Comparison of ENCODE assay signal across 15 cellular contexts in genomic region chr1:231021540-231022031, GRCh38. TPM values are rescaled to one million over a fixed set of nuclear protein-coding genes. Genes with fewer than 3 reads are reported as not detected.
DNase-seq lines count a peak whose midpoint lies in the region; TF ChIP-seq lines count a peak whose summit lies in the region.
"Had no signal": no experiment of that assay in that cellular context is flagged by ENCODE, and none has a peak within 500 bp of the region (broad histone marks: within the 10 kb centered on the region; RNA-seq: fewer than 3 reads in every experiment).

No MANE protein-coding gene starts in this region.

- H3K36me3 ChIP-seq in mammary epithelial cell (ENCODE audit: insufficient read depth, low read length): no peaks in the 10 kb centered on the region

- H2AFZ ChIP-seq in mammary epithelial cell (ENCODE audit: low read depth, low read length): no peak overlapping the region

- dilution Hi-C loops in mammary epithelial cell (cut with HindIII; ENCODE audit: low sequenced_read_pairs): no loop called here

- peaks cover 41% of the 10 kb centered on the region for H3K4me1 Mint-ChIP-seq in endothelial cell (ENCODE audit: unreplicated experiment)

- in situ Hi-C loops in mammary epithelial cell (cut with MboI; ENCODE audit: low sequenced_read_pairs in 2 of 2): no loop called here

- no peak overlapping the region for H3K27ac ChIP-seq in mammary epithelial cell (ENCODE audit: insufficient read depth, low read depth, low read length)

- TF ChIP-seq CTCF in endothelial cell (IDR thresholded peaks at IDR 0.05; ENCODE audit: unreplicated experiment): no peak
- no peak for TF ChIP-seq CTCF in mammary epithelial cell (conservative IDR thresholded peaks at IDR 0.05 in 1 of 2, IDR thresholded peaks at IDR 0.05 in 1 of 2; ENCODE audit: extremely low read depth in 1 of 2, insufficient read depth in 1 of 2, low read depth in 1 of 2, low read length in 2 of 2)

- no peak overlapping the region for H3K4me2 ChIP-seq in mammary epithelial cell (ENCODE audit: insufficient read depth, low read depth, low read length)

- peaks cover 14% of the 10 kb centered on the region for H3K4me1 ChIP-seq in mammary epithelial cell (ENCODE audit: insufficient read depth, low read length)
- H3K4me1 ChIP-seq: Caco-2 had no signal

- no peaks in the 10 kb centered on the region for H3K27me3 ChIP-seq in mammary epithelial cell (ENCODE audit: insufficient read depth, low read length)

- H3K4me3 ChIP-seq in skeletal muscle cell (ENCODE audit: low read depth, low read length) (no peak overlapping the region), mammary epithelial cell (replicated peaks in 1 of 3; ENCODE audit: insufficient read depth in 1 of 3, low read depth in 2 of 3, low read length in 3 of 3) (no peak overlapping the region)

- WGBS in mammary epithelial cell (ENCODE audit: low coverage, missing lambda C conversion rate): 94% methylated on average over 11 of the region's 12 CpGs

- no TSS peak for BruUV-seq in mammary epithelial cell (replicated peaks; lab: Mats Ljungman, UMichigan)

- no peaks in the 10 kb centered on the region for H3K9me3 Mint-ChIP-seq in endothelial cell (ENCODE audit: unreplicated experiment)
- H3K9me3 Mint-ChIP-seq: activated CD4-positive, alpha-beta T cell treated with anti-CD3 and anti-CD28 coated beads, Interleukin-2, amount 10 ng/mL, durations not matched to agents 24 days and 14 days; stimulated activated naive B cell treated with anti-CD40 and anti-IgM and Interleukin-4, amounts not matched to agents 10 μg/mL and 1 μg/mL and 100 μg/mL, for 72 hours had no signal

- H3K9ac ChIP-seq in mammary epithelial cell (ENCODE audit: insufficient read depth, low read length): no peak overlapping the region

- H4K20me1 ChIP-seq in mammary epithelial cell (ENCODE audit: insufficient read depth, low read length): no peaks in the 10 kb centered on the region

- no peaks in the 10 kb centered on the region for H3K79me2 ChIP-seq in mammary epithelial cell (ENCODE audit: insufficient read depth, low read length)

- H3K9me3 ChIP-seq in mammary epithelial cell (replicated peaks; ENCODE audit: insufficient read depth, low read length): no peaks in the 10 kb centered on the region
- H3K9me3 ChIP-seq: Caco-2 had no signal

- H3K4me3 Mint-ChIP-seq in endothelial cell (ENCODE audit: unreplicated experiment): peak overlapping the region; percentile 23
- H3K4me3 Mint-ChIP-seq: stimulated activated naive B cell treated with anti-CD40 and anti-IgM and Interleukin-4, amounts not matched to agents 10 μg/mL and 1 μg/mL and 100 μg/mL, for 72 hours had no signal

- CTCF ChIA-PET in mammary epithelial cell (lab: Charles Lee; ENCODE audit: low non-redundant PET): no interaction called here

- H3K27ac Mint-ChIP-seq in endothelial cell (ENCODE audit: unreplicated experiment): no peak overlapping the region
- H3K27ac Mint-ChIP-seq: activated CD4-positive, alpha-beta T cell treated with anti-CD3 and anti-CD28 coated beads, Interleukin-2, amount 10 ng/mL, durations not matched to agents 24 days and 14 days; stimulated activated naive B cell treated with anti-CD40 and anti-IgM and Interleukin-4, amounts not matched to agents 10 μg/mL and 1 μg/mL and 100 μg/mL, for 72 hours had no signal

- DNase-seq in HT1080 (ENCODE audit: low read depth) (peak; percentile 24), NOMO-1 treated with dmso at 0.1 percent for 144 hours (lab: John Stamatoyannopoulos, UW; ENCODE audit: unreplicated experiment) (peak; percentile 35), endothelial cell (ENCODE audit: low spot score) (no peak), skeletal muscle cell (ENCODE audit: low read depth) (peak; percentile 36), NCI-H2081 treated with DMSO at 0.1 percent for 48 hours (lab: John Stamatoyannopoulos, UW) (no peak), mammary epithelial cell (no peak)
- no peak for DNase-seq in activated CD4-positive, alpha-beta T cell treated with anti-CD3 and anti-CD28 coated beads, Interleukin-2, amount 50 U/mL, for 1 hour
- DNase-seq: activated CD4-positive, alpha-beta T cell treated with anti-CD3 and anti-CD28 coated beads, Interleukin-2, amount 10 ng/mL, durations not matched to agents 24 days and 14 days; activated CD8-positive, alpha-beta memory T cell treated with anti-CD3 and anti-CD28 coated beads, Interleukin-2, amount 50 U/mL, for 4 hours; activated effector memory CD4-positive, alpha-beta T cell treated with Interleukin-2 at 50 U/mL for 16 hours; Caco-2; erythroblast; NCI-H1930; NK-92 treated with Interleukin-12 subunit alpha and Interleukin-12 subunit beta, amount 100 ng/mL, for 24 hours; stimulated activated naive B cell treated with anti-CD40 and anti-IgM and Interleukin-4, amounts not matched to agents 10 μg/mL and 1 μg/mL and 100 μg/mL, for 72 hours had no signal

- intact Hi-C loops in mammary epithelial cell (cut with micrococcal nuclease): no loop called here

- H3K36me3 Mint-ChIP-seq in endothelial cell (ENCODE audit: low read depth, unreplicated experiment): peaks cover 45% of the 10 kb centered on the region

- H3K27me3 Mint-ChIP-seq in endothelial cell (ENCODE audit: unreplicated experiment): peaks cover 9% of the 10 kb centered on the region
- H3K27me3 Mint-ChIP-seq: activated CD4-positive, alpha-beta T cell treated with anti-CD3 and anti-CD28 coated beads, Interleukin-2, amount 10 ng/mL, durations not matched to agents 24 days and 14 days; stimulated activated naive B cell treated with anti-CD40 and anti-IgM and Interleukin-4, amounts not matched to agents 10 μg/mL and 1 μg/mL and 100 μg/mL, for 72 hours had no signal

RNA-seq across cellular contexts. Expression of gene FAM89A, which starts 18.5 kb away (rescaled TPM):
- 14.4 and 21.4 TPM in 2 replicates for total RNA-seq in HT1080 (2014; rRNA removed; shearing (Covaris generic))
- polyA plus RNA-seq in HT1080 (2015; cell fraction: cytosol; rRNA removed): 15.0 and 15.1 TPM in 2 replicates
- 3.6 and 3.7 TPM in 2 replicates for polyA plus RNA-seq in HT1080 (2015; cell fraction: nucleus; rRNA removed)
- 48.0 TPM for total RNA-seq in endothelial cell (ENCODE audit: unreplicated experiment)
- 10 to 100 TPM in 1 of 2 donors, 1 to 10 TPM in 1; 4.7 to 16.7 TPM for total RNA-seq in mammary epithelial cell
- 15.4 TPM for polyA plus RNA-seq in mammary epithelial cell
- polyA minus RNA-seq in mammary epithelial cell: 7.9 TPM

RNA-seq across cellular contexts. Expression of gene ARV1, which starts 42.7 kb away (rescaled TPM):
- total RNA-seq in HT1080 (2014; rRNA removed; shearing (Covaris generic)): 31.5 and 34.7 TPM in 2 replicates
- 33.7 and 35.8 TPM in 2 replicates for polyA plus RNA-seq in HT1080 (2015; cell fraction: cytosol; rRNA removed)
- polyA plus RNA-seq in HT1080 (2015; cell fraction: nucleus; rRNA removed): 34.3 and 36.7 TPM in 2 replicates
- total RNA-seq in endothelial cell (ENCODE audit: unreplicated experiment) (8.3 TPM), mammary epithelial cell (10 to 100 TPM; 14.5 to 22.4 TPM)
- polyA plus RNA-seq in mammary epithelial cell: 21.8 TPM
- polyA minus RNA-seq in mammary epithelial cell: 9.2 TPM

RNA-seq across cellular contexts. Expression of gene TTC13, which starts 42.9 kb away (rescaled TPM):
- total RNA-seq in HT1080 (2014; rRNA removed; shearing (Covaris generic)): 9.6 and 11.9 TPM in 2 replicates
- polyA plus RNA-seq in HT1080 (2015; cell fraction: cytosol; rRNA removed): 6.6 and 9.6 TPM in 2 replicates
- 34.4 and 41.5 TPM in 2 replicates for polyA plus RNA-seq in HT1080 (2015; cell fraction: nucleus; rRNA removed)
- total RNA-seq in endothelial cell (ENCODE audit: unreplicated experiment): 62.5 TPM
- 10 to 100 TPM; 11.9 to 12.5 TPM for total RNA-seq in mammary epithelial cell
- polyA plus RNA-seq in mammary epithelial cell: 4.1 TPM
- 33.4 TPM for polyA minus RNA-seq in mammary epithelial cell

Comparison
In these comparisons a context has a peak if more than half of its experiments do, and no peak if none do; other contexts are left out.
1. DNase-seq: peak in HT1080 (single experiment), NOMO-1 treated with dmso at 0.1 percent for 144 hours (single experiment) and skeletal muscle cell (single experiment); none in endothelial cell (single experiment), NCI-H2081 treated with DMSO at 0.1 percent for 48 hours (single experiment), mammary epithelial cell (single experiment) and activated CD4-positive, alpha-beta T cell treated with anti-CD3 and anti-CD28 coated beads, Interleukin-2, amount 50 U/mL, for 1 hour (single experiment).